Comparison of ENCODE assay signal across 8 cellular contexts in the genomic region with DNA sequence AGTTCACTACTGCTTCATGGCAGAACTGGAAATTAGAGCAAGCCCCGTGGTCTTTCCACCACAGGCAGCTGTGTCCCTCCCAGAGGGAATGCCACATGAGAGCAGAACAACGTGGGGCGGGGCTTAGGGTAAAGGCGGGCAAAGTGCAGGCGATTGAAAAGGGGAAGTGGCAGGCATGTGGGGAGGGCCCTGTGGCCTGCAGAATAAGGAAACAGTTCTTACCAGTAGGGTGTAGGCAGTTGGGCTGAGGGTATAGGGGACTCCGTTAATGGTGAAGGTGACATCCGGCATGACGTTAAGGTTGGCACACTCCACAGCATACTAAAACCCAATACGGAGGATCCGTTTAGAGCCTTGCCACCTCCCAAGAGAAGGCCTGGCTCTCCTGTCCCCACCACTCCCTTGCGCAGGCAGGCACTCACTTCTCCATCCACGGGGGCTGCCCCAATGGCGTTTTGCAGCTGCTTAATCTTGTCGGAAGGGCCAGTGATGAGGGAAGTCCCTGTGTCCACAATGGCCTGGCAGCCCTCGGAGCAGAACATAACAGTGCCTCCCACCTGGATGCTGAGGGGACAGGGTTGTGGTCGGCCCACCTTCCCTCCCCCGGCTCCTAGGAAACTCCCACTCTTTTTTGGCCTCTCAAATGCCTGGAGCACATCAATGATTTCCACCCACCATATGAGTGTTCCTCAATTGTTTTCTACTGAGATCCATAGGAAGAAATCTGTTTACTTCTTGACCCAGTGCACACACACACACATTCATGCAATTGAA. TPM values are rescaled to one million over a fixed set of nuclear protein-coding genes. Genes with fewer than 3 reads are reported as not detected.
DNase-seq lines count a peak whose midpoint lies in the region; ATAC-seq and TF ChIP-seq lines count a peak whose summit lies in the region.

No MANE protein-coding gene starts in this region.

- peak; percentile 82 for ATAC-seq in GM18499 (IDR thresholded peaks at IDR 0.05; ENCODE audit: insufficient read depth, unreplicated experiment)
- ATAC-seq in GM21717 (IDR thresholded peaks at IDR 0.05; ENCODE audit: unreplicated experiment) = peak; percentile 95
- peak; percentile 85 for ATAC-seq in activated CD8-positive, alpha-beta memory T cell treated with anti-CD3 and anti-CD28 coated beads, Interleukin-2, amount 10 ng/mL, durations not matched to agents 7 days and 5 days
- ATAC-seq in HG02970 (IDR thresholded peaks at IDR 0.05; ENCODE audit: low FRiP score, unreplicated experiment) = no peak

- peaks cover 22% of the 10 kb centered on the region for H3K4me1 Mint-ChIP-seq in activated CD8-positive, alpha-beta memory T cell treated with anti-CD3 and anti-CD28 coated beads, Interleukin-2, amount 10 ng/mL, durations not matched to agents 7 days and 5 days
- no peaks in the 10 kb centered on the region for H3K4me1 Mint-ChIP-seq in type B pancreatic cell (ENCODE audit: unreplicated experiment)
- H3K4me1 Mint-ChIP-seq in progenitor cell of endocrine pancreas (ENCODE audit: low read depth) = peaks cover 3% of the 10 kb centered on the region

- CTCF ChIA-PET in activated CD8-positive, alpha-beta memory T cell treated with anti-CD3 and anti-CD28 coated beads, Interleukin-2, amount 10 ng/mL, durations not matched to agents 7 days and 5 days (lab: Charles Lee) = interaction anchor here (0.9 kb wide), 1 partner anchor 19 kb away, joined by 3 read pairs; no protein-coding TSS in a partner anchor

- peak overlapping the region; percentile 31 for H3K4me3 ChIP-seq in Jurkat, Clone E6-1 (ENCODE audit: low read length)
- H3K4me3 ChIP-seq in lower leg skin (ENCODE audit: low read depth, poor library complexity, severe bottlenecking) = no peak overlapping the region

- no peak for TF ChIP-seq POLR2A in lower leg skin (IDR thresholded peaks at IDR 0.05)

- no peak overlapping the region for H3K4me3 Mint-ChIP-seq in activated CD8-positive, alpha-beta memory T cell treated with anti-CD3 and anti-CD28 coated beads, Interleukin-2, amount 10 ng/mL, durations not matched to agents 7 days and 5 days
- H3K4me3 Mint-ChIP-seq in type B pancreatic cell = no peak overlapping the region
- no peak overlapping the region for H3K4me3 Mint-ChIP-seq in progenitor cell of endocrine pancreas (ENCODE audit: low read depth)

- H3K36me3 Mint-ChIP-seq in activated CD8-positive, alpha-beta memory T cell treated with anti-CD3 and anti-CD28 coated beads, Interleukin-2, amount 10 ng/mL, durations not matched to agents 7 days and 5 days = no peaks in the 10 kb centered on the region
- H3K36me3 Mint-ChIP-seq in type B pancreatic cell (no peaks in the 10 kb centered on the region), progenitor cell of endocrine pancreas (ENCODE audit: insufficient read depth) (no peaks in the 10 kb centered on the region)

- H3K27ac Mint-ChIP-seq in activated CD8-positive, alpha-beta memory T cell treated with anti-CD3 and anti-CD28 coated beads, Interleukin-2, amount 10 ng/mL, durations not matched to agents 7 days and 5 days = peak overlapping the region; percentile 27
- H3K27ac Mint-ChIP-seq in type B pancreatic cell (no peak overlapping the region), progenitor cell of endocrine pancreas (no peak overlapping the region)

- TF ChIP-seq CTCF in lower leg skin (IDR thresholded peaks at IDR 0.05) = no peak
- no peak for TF ChIP-seq CTCF in type B pancreatic cell (conservative IDR thresholded peaks at IDR 0.05)
- no peak for TF ChIP-seq CTCF in progenitor cell of endocrine pancreas (IDR thresholded peaks at IDR 0.05; ENCODE audit: unreplicated experiment)

- H3K9me3 Mint-ChIP-seq in activated CD8-positive, alpha-beta memory T cell treated with anti-CD3 and anti-CD28 coated beads, Interleukin-2, amount 10 ng/mL, durations not matched to agents 7 days and 5 days (ENCODE audit: low read depth) = no peaks in the 10 kb centered on the region
- no peaks in the 10 kb centered on the region for H3K9me3 Mint-ChIP-seq in type B pancreatic cell
- no peaks in the 10 kb centered on the region for H3K9me3 Mint-ChIP-seq in progenitor cell of endocrine pancreas (ENCODE audit: low read depth)

- peaks cover 6% of the 10 kb centered on the region for H3K27me3 Mint-ChIP-seq in activated CD8-positive, alpha-beta memory T cell treated with anti-CD3 and anti-CD28 coated beads, Interleukin-2, amount 10 ng/mL, durations not matched to agents 7 days and 5 days
- H3K27me3 Mint-ChIP-seq in type B pancreatic cell = no peaks in the 10 kb centered on the region
- H3K27me3 Mint-ChIP-seq in progenitor cell of endocrine pancreas = peaks cover 12% of the 10 kb centered on the region

- DNase-seq in Jurkat, Clone E6-1 (ENCODE audit: low read depth, low spot score) = peak; percentile 97
- peak; percentile 60 for DNase-seq in activated CD8-positive, alpha-beta memory T cell treated with anti-CD3 and anti-CD28 coated beads, Interleukin-2, amount 10 ng/mL, durations not matched to agents 7 days and 5 days
- peak; percentile 80 to 93 for DNase-seq in lower leg skin (ENCODE audit: low spot score in 2 of 2)
- DNase-seq in type B pancreatic cell (ENCODE audit: extremely low spot score, unreplicated experiment) = no peak
- no peak for DNase-seq in progenitor cell of endocrine pancreas (ENCODE audit: low spot score, unreplicated experiment)

- intact Hi-C loops in lower leg skin (cut with DNase I; ENCODE audit: low total_unique reads) = no loop called here

- WGBS in lower leg skin, 2 donors = 67 to 69% methylated on average over 17 of the region's 17 CpGs

RNA-seq across cellular contexts. Expression of gene RAB7B, which starts 9.1 kb away (rescaled TPM):
- polyA plus RNA-seq in Jurkat, Clone E6-1 (2012; ENCODE audit: insufficient read depth, insufficient read length) = not detected
- total RNA-seq in activated CD8-positive, alpha-beta memory T cell treated with anti-CD3 and anti-CD28 coated beads, Interleukin-2, amount 10 ng/mL, durations not matched to agents 7 days and 5 days = not detected
- total RNA-seq in lower leg skin = 10 to 100 TPM in 3 of 4 donors, 1 to 10 TPM in 1; 6.0 to 37.2 (median 24.0) TPM
- total RNA-seq in type B pancreatic cell (ENCODE audit: low replicate concordance) = 0.26 and 0.82 TPM in 2 replicates
- total RNA-seq in progenitor cell of endocrine pancreas = 0.13 TPM in 1 of 2 replicates, not detected in the other

RNA-seq across cellular contexts. Expression of gene CTSE, which starts 11.4 kb away (rescaled TPM):
- not detected for polyA plus RNA-seq in Jurkat, Clone E6-1 (2012; ENCODE audit: insufficient read depth, insufficient read length)
- total RNA-seq in activated CD8-positive, alpha-beta memory T cell treated with anti-CD3 and anti-CD28 coated beads, Interleukin-2, amount 10 ng/mL, durations not matched to agents 7 days and 5 days = not detected
- total RNA-seq in lower leg skin (not detected), type B pancreatic cell (ENCODE audit: low replicate concordance) (28.6 and 42.0 TPM in 2 replicates), progenitor cell of endocrine pancreas (5.6 and 8.4 TPM in 2 replicates)

RNA-seq across cellular contexts. Expression of gene RHEX, which starts 40.7 kb away (rescaled TPM):
- polyA plus RNA-seq in Jurkat, Clone E6-1 (2012; ENCODE audit: insufficient read depth, insufficient read length) = not detected
- total RNA-seq in activated CD8-positive, alpha-beta memory T cell treated with anti-CD3 and anti-CD28 coated beads, Interleukin-2, amount 10 ng/mL, durations not matched to agents 7 days and 5 days = not detected
- total RNA-seq in lower leg skin = 1 to 10 TPM in 2 of 4 donors, under 1 TPM in 1, not detected in 1; 0.93 to 9.9 (median 1.7) TPM
- total RNA-seq in type B pancreatic cell (ENCODE audit: low replicate concordance) = not detected in 2 replicates
- not detected in 2 replicates for total RNA-seq in progenitor cell of endocrine pancreas

Comparison
In these comparisons a context has a peak if more than half of its experiments do, and no peak if none do; other contexts are left out.
1. DNase-seq: peak in Jurkat, Clone E6-1 (single experiment), activated CD8-positive, alpha-beta memory T cell treated with anti-CD3 and anti-CD28 coated beads, Interleukin-2, amount 10 ng/mL, durations not matched to agents 7 days and 5 days (single experiment) and lower leg skin (2 of 2); none in type B pancreatic cell (single experiment) and progenitor cell of endocrine pancreas (single experiment).